In genomic region chr9:98097836-98098235, GRCh38 we compare ENCODE assay signal across 10 cellular contexts. TPM values are rescaled to one million over a fixed set of nuclear protein-coding genes. Genes with fewer than 3 reads are reported as not detected.
DNase-seq lines count a peak whose midpoint lies in the region; ATAC-seq and TF ChIP-seq lines count a peak whose summit lies in the region.
"Had no signal": no experiment of that assay in that cellular context is flagged by ENCODE, and none has a peak within 500 bp of the region (broad histone marks: within the 10 kb centered on the region; RNA-seq: fewer than 3 reads in every experiment).

No MANE protein-coding gene starts in this region.

- H3K27me3 Mint-ChIP-seq in activated naive CD4-positive, alpha-beta T cell treated with anti-CD3 and anti-CD28 coated beads, Interleukin-2, amount 50 U/mL, for 24 hours = no peaks in the 10 kb centered on the region

- DNase-seq in NCI-H510A treated with DMSO at 0.1 percent for 48 hours (lab: John Stamatoyannopoulos, UW) = peak; percentile 88
- DNase-seq in NCI-H187 (lab: John Stamatoyannopoulos, UW) = no peak
- DNase-seq in testis = no peak
- DNase-seq in superior temporal gyrus (ENCODE audit: extremely low spot score) = no peak
- DNase-seq: effector CD8-positive, alpha-beta T cell had no signal

- TF ChIP-seq POLR2A in testis (IDR thresholded peaks at IDR 0.05) = no peak

- no peak overlapping the region for H3K4me3 ChIP-seq in skin epidermis
- no peak overlapping the region for H3K4me3 ChIP-seq in testis
- H3K4me3 ChIP-seq: GM23338 had no signal

- no peak for TF ChIP-seq CTCF in testis (IDR thresholded peaks at IDR 0.05)

- ATAC-seq in GM19025 (IDR thresholded peaks at IDR 0.05; ENCODE audit: low read depth, unreplicated experiment) (peak; percentile 24), HG02840 (IDR thresholded peaks at IDR 0.05; ENCODE audit: low FRiP score, unreplicated experiment) (no peak)
- ATAC-seq: GM23338 had no signal

- peaks cover 21% of the 10 kb centered on the region for H3K36me3 Mint-ChIP-seq in activated naive CD4-positive, alpha-beta T cell treated with anti-CD3 and anti-CD28 coated beads, Interleukin-2, amount 50 U/mL, for 24 hours

- H3K4me3 Mint-ChIP-seq in activated naive CD4-positive, alpha-beta T cell treated with anti-CD3 and anti-CD28 coated beads, Interleukin-2, amount 50 U/mL, for 24 hours = peak overlapping the region; percentile 43
- H3K4me3 Mint-ChIP-seq: GM23338 had no signal

- 83 to 86% methylated on average over 4 of the region's 4 CpGs for WGBS in testis, 2 donors

- peaks cover 92% of the 10 kb centered on the region for H3K4me1 Mint-ChIP-seq in activated naive CD4-positive, alpha-beta T cell treated with anti-CD3 and anti-CD28 coated beads, Interleukin-2, amount 50 U/mL, for 24 hours

- peak overlapping the region; percentile 79 for H3K27ac Mint-ChIP-seq in activated naive CD4-positive, alpha-beta T cell treated with anti-CD3 and anti-CD28 coated beads, Interleukin-2, amount 50 U/mL, for 24 hours
- H3K27ac Mint-ChIP-seq: GM23338 had no signal

- H3K4me1 ChIP-seq in testis = no peaks in the 10 kb centered on the region

- no peaks in the 10 kb centered on the region for H3K9me3 Mint-ChIP-seq in activated naive CD4-positive, alpha-beta T cell treated with anti-CD3 and anti-CD28 coated beads, Interleukin-2, amount 50 U/mL, for 24 hours
- H3K9me3 Mint-ChIP-seq: GM23338 had no signal

- no peaks in the 10 kb centered on the region for H3K27me3 ChIP-seq in testis

- H3K36me3 ChIP-seq in testis (ENCODE audit: low read depth, missing control alignments) = no peaks in the 10 kb centered on the region

- no peaks in the 10 kb centered on the region for H3K9me3 ChIP-seq in testis

- H3K27ac ChIP-seq in skin epidermis (peak overlapping the region in 13 of 21 experiments; percentile 6 to 93 (median 50)), testis (no peak overlapping the region)

- intact Hi-C loops in testis (cut with DNase I; ENCODE audit: low total_unique reads) = no loop called here

RNA-seq across cellular contexts. Expression of gene TRIM14, which starts 21.2 kb away (rescaled TPM):
- 10 to 100 TPM; 19.6 to 21.3 TPM for total RNA-seq in testis
- 17.3 TPM for polyA plus RNA-seq in testis (ENCODE audit: insufficient read depth, low read depth, low replicate concordance)

RNA-seq across cellular contexts. Expression of gene NANS, which starts 41.3 kb away (rescaled TPM):
- total RNA-seq in testis = 10 to 100 TPM; 66.5 to 82.5 TPM
- polyA plus RNA-seq in testis (ENCODE audit: insufficient read depth, low read depth, low replicate concordance) = 34.7 TPM

Comparison
In these comparisons a context has a peak if more than half of its experiments do, and no peak if none do; other contexts are left out.
1. H3K27ac ChIP-seq: peak in skin epidermis (13 of 21); none in testis (0 of 2).